In the genomic region with DNA sequence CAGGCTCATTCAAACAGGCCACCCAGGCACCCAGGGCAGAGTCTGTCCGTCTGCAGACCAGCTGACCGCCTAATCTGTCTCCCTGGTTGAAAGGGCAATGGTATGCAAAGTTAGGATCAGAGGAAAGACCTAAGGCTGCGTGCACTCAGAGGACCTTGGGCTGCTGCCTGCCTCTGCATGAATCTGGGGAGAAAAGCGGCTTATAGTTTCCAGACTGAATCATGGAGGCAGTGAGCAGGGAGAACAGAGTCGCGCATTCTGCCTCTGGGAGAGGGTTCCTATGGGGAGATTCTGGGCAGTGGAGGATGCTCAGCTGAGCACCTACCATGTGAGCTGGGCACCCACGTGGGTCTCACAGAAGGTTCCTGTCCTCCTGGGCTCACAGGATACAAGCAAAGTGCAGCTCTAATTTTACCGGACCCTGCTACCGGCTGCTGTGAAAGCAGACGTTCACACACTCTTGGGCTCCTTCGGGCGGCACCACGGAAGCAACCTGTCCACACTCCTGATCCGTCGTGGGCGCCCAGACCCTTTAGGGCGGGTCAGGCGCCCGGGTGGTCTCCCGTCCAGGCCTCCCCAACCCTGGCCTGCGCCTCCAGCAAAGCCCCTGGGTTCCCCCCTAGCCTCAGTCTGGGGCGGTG, we compare ENCODE assay signal across 8 cellular contexts. TPM values are rescaled to one million over a fixed set of nuclear protein-coding genes. Genes with fewer than 3 reads are reported as not detected.
DNase-seq lines count a peak whose midpoint lies in the region; ATAC-seq and TF ChIP-seq lines count a peak whose summit lies in the region.

No MANE protein-coding gene starts in this region.

- no peak for TF ChIP-seq CTCF in BE2C (IDR thresholded peaks at IDR 0.05; ENCODE audit: low read depth, low read length)
- no peak for TF ChIP-seq CTCF in dorsolateral prefrontal cortex (IDR thresholded peaks at IDR 0.05 in 54 of 56, conservative IDR thresholded peaks at IDR 0.05 in 2 of 56; ENCODE audit: low read depth in 1 of 56, partially characterized antibody in 56 of 56)
- no peak for TF ChIP-seq CTCF in thoracic aorta (IDR thresholded peaks at IDR 0.05)

- H3K27me3 ChIP-seq in BE2C (no peaks in the 10 kb centered on the region), dorsolateral prefrontal cortex (no peaks in the 10 kb centered on the region), mesenchymal stem cell (ENCODE audit: control insufficient read depth in 1 of 2, insufficient read depth in 1 of 2, low read length in 2 of 2) (no peaks in the 10 kb centered on the region), thoracic aorta (replicated peaks; ENCODE audit: insufficient read depth) (no peaks in the 10 kb centered on the region)

- H3K36me3 ChIP-seq in BE2C = peaks cover 37% of the 10 kb centered on the region
- no peaks in the 10 kb centered on the region for H3K36me3 ChIP-seq in mesenchymal stem cell (ENCODE audit: control insufficient read depth in 1 of 2, insufficient read depth in 2 of 2, low read depth in 1 of 2, low read length in 2 of 2)
- no peaks in the 10 kb centered on the region for H3K36me3 ChIP-seq in thoracic aorta

- peak overlapping the region; percentile 27 for H4K8ac ChIP-seq in mesenchymal stem cell (ENCODE audit: low read length)

- H3K4me3 ChIP-seq in BE2C (ENCODE audit: low read depth, low read length) (peak overlapping the region; percentile 91), dorsolateral prefrontal cortex (peak overlapping the region; percentile 60 to 97 (median 90)), mesenchymal stem cell (ENCODE audit: insufficient read depth in 1 of 2, low read depth in 1 of 2, low read length in 2 of 2) (peak overlapping the region; percentile 77 to 86), thoracic aorta (peak overlapping the region; percentile 98)

- H3K23ac ChIP-seq in mesenchymal stem cell (ENCODE audit: low read length in 2 of 2) = peak overlapping the region in 1 of 2 experiments; percentile 90

- 29% methylated on average over 17 of the region's 22 CpGs for WGBS in mesenchymal stem cell

- no peak overlapping the region for H2BK15ac ChIP-seq in mesenchymal stem cell (ENCODE audit: low read depth, poor library complexity, severe bottlenecking)

- H3K27ac ChIP-seq in dorsolateral prefrontal cortex (peak overlapping the region; percentile 29 to 94 (median 84)), mesenchymal stem cell (ENCODE audit: low read length, poor library complexity, severe bottlenecking) (no peak overlapping the region), thoracic aorta (no peak overlapping the region)

- H3K14ac ChIP-seq in mesenchymal stem cell (ENCODE audit: low read length in 2 of 2) = peak overlapping the region in 1 of 2 experiments; percentile 92

- H2BK120ac ChIP-seq in mesenchymal stem cell (ENCODE audit: low read depth, low read length) = no peak overlapping the region

- H3K9me3 ChIP-seq in BE2C (no peaks in the 10 kb centered on the region), mesenchymal stem cell (ENCODE audit: control insufficient read depth, low read length) (no peaks in the 10 kb centered on the region), thoracic aorta (no peaks in the 10 kb centered on the region)

- H3K9ac ChIP-seq in mesenchymal stem cell (ENCODE audit: low read length) = peak overlapping the region; percentile 82

- peak overlapping the region; percentile 23 to 98 for H3K18ac ChIP-seq in mesenchymal stem cell (ENCODE audit: low read depth in 1 of 2, low read length in 2 of 2)

- H3K4me2 ChIP-seq in mesenchymal stem cell (ENCODE audit: low read length, poor library complexity, severe bottlenecking) = peak overlapping the region; percentile 100

- no peak overlapping the region for H2AK5ac ChIP-seq in mesenchymal stem cell (ENCODE audit: low read length, severe bottlenecking)

- peak overlapping the region in 1 of 2 experiments; percentile 89 for H2BK12ac ChIP-seq in mesenchymal stem cell (ENCODE audit: low read length in 2 of 2)

- ATAC-seq in GM18909 (IDR thresholded peaks at IDR 0.05; ENCODE audit: poor library complexity, unreplicated experiment) (peak; percentile 29), HG03108 (IDR thresholded peaks at IDR 0.05; ENCODE audit: unreplicated experiment) (peak; percentile 17), SK-N-SH treated with all-trans-retinoic acid at 6 μM for 48 hours (peak; percentile 50), thoracic aorta (ENCODE audit: insufficient number of reproducible peaks, low FRiP score, low read depth) (no peak)

- H3K4ac ChIP-seq in mesenchymal stem cell (ENCODE audit: low read depth in 1 of 2, low read length in 2 of 2) = peak overlapping the region in 1 of 2 experiments; percentile 90

- no peak overlapping the region for H2BK5ac ChIP-seq in mesenchymal stem cell (ENCODE audit: low read depth, low read length, poor library complexity, severe bottlenecking)

- intact Hi-C loops in dorsolateral prefrontal cortex (cut with DNase I) = loop anchor here in 1 of 2 donors (5.0 kb wide), 1 partner anchor 34 kb away; no protein-coding TSS in a partner anchor

- no peak overlapping the region for H4K91ac ChIP-seq in mesenchymal stem cell (ENCODE audit: low read length)

- peak overlapping the region; percentile 89 for H2AFZ ChIP-seq in mesenchymal stem cell (ENCODE audit: low read depth, low read length)

- peaks cover 5% of the 10 kb centered on the region for H3K79me1 ChIP-seq in mesenchymal stem cell (replicated peaks; ENCODE audit: low read length, poor library complexity, severe bottlenecking)

- peak; percentile 58 for DNase-seq in BE2C
- DNase-seq in dorsolateral prefrontal cortex = peak; percentile 40 to 86 (median 74)
- DNase-seq in mesenchymal stem cell = peak; percentile 46
- no peak for DNase-seq in thoracic aorta (ENCODE audit: low spot score)
- DNase-seq in NK-92 treated with Interleukin-12 subunit alpha and Interleukin-12 subunit beta, amount 100 ng/mL, for 24 hours (lab: John Stamatoyannopoulos, UW) = no peak

- peaks cover 14% of the 10 kb centered on the region for H3K4me1 ChIP-seq in BE2C
- H3K4me1 ChIP-seq in mesenchymal stem cell (ENCODE audit: control insufficient read depth, insufficient read depth, low read depth, low read length) = peaks cover 17% of the 10 kb centered on the region
- peaks cover 8 to 28% of the 10 kb centered on the region in 2 donors for H3K4me1 ChIP-seq in thoracic aorta (ENCODE audit: control insufficient read depth in 1 of 2, low read depth in 2 of 2)

TF ChIP-seq in SK-N-SH treated with all-trans-retinoic acid at 6 μM for 48 hours, 23 proteins besides CTCF, POLR2A, EP300 and RAD21 (continues in another document):
- TF ChIP-seq OSR1 (CRISPR knock-in tag; IDR thresholded peaks at IDR 0.05) (no peak), ZFP30 (CRISPR knock-in tag; IDR thresholded peaks at IDR 0.05) (no peak), ZNF8 (CRISPR knock-in tag; IDR thresholded peaks at IDR 0.05) (no peak), ZNF565 (CRISPR knock-in tag; conservative IDR thresholded peaks at IDR 0.05; ENCODE audit: low read depth) (no peak), ARNTL (CRISPR knock-in tag; IDR thresholded peaks at IDR 0.05; ENCODE audit: borderline replicate concordance, low read depth) (no peak), ESRRG (CRISPR knock-in tag; IDR thresholded peaks at IDR 0.05) (no peak)
- TF ChIP-seq, protein P1, sequence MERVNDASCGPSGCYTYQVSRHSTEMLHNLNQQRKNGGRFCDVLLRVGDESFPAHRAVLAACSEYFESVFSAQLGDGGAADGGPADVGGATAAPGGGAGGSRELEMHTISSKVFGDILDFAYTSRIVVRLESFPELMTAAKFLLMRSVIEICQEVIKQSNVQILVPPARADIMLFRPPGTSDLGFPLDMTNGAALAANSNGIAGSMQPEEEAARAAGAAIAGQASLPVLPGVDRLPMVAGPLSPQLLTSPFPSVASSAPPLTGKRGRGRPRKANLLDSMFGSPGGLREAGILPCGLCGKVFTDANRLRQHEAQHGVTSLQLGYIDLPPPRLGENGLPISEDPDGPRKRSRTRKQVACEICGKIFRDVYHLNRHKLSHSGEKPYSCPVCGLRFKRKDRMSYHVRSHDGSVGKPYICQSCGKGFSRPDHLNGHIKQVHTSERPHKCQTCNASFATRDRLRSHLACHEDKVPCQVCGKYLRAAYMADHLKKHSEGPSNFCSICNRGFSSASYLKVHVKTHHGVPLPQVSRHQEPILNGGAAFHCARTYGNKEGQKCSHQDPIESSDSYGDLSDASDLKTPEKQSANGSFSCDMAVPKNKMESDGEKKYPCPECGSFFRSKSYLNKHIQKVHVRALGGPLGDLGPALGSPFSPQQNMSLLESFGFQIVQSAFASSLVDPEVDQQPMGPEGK (CRISPR knock-in tag; IDR thresholded peaks at IDR 0.05; ENCODE audit: borderline replicate concordance) = no peak
- TF ChIP-seq, protein P2, sequence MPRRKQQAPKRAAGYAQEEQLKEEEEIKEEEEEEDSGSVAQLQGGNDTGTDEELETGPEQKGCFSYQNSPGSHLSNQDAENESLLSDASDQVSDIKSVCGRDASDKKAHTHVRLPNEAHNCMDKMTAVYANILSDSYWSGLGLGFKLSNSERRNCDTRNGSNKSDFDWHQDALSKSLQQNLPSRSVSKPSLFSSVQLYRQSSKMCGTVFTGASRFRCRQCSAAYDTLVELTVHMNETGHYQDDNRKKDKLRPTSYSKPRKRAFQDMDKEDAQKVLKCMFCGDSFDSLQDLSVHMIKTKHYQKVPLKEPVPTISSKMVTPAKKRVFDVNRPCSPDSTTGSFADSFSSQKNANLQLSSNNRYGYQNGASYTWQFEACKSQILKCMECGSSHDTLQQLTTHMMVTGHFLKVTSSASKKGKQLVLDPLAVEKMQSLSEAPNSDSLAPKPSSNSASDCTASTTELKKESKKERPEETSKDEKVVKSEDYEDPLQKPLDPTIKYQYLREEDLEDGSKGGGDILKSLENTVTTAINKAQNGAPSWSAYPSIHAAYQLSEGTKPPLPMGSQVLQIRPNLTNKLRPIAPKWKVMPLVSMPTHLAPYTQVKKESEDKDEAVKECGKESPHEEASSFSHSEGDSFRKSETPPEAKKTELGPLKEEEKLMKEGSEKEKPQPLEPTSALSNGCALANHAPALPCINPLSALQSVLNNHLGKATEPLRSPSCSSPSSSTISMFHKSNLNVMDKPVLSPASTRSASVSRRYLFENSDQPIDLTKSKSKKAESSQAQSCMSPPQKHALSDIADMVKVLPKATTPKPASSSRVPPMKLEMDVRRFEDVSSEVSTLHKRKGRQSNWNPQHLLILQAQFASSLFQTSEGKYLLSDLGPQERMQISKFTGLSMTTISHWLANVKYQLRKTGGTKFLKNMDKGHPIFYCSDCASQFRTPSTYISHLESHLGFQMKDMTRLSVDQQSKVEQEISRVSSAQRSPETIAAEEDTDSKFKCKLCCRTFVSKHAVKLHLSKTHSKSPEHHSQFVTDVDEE (CRISPR knock-in tag; IDR thresholded peaks at IDR 0.05) = no peak

RNA-seq across cellular contexts. Expression of a gene that starts 0.8 kb away (rescaled TPM):
- polyA plus RNA-seq in BE2C (2012; ENCODE audit: insufficient read depth, insufficient read length, low read depth) = 107 TPM
- total RNA-seq in dorsolateral prefrontal cortex (100 to 1,000 TPM in 1 of 120 experiments, 10 to 100 TPM in 119; 33.4 to 110 (median 54.7) TPM), thoracic aorta (10 to 100 TPM in 1 of 2 donors, 1 to 10 TPM in 1; 8.8 to 13.1 TPM)
- polyA plus RNA-seq in mesenchymal stem cell (2013, experiment 1 of 2) = 69.1 TPM
- polyA plus RNA-seq in mesenchymal stem cell (2013, experiment 2 of 2) = 62.0 TPM

RNA-seq across cellular contexts. Expression of a gene that starts 51.6 kb away (rescaled TPM):
- polyA plus RNA-seq in BE2C (2012; ENCODE audit: insufficient read depth, insufficient read length, low read depth) = 1,839 TPM
- 1,000 to 10,000 TPM in 109 of 120 experiments, 100 to 1,000 TPM in 11; 835 to 2,453 (median 1,204) TPM for total RNA-seq in dorsolateral prefrontal cortex
- polyA plus RNA-seq in mesenchymal stem cell (2013, experiment 1 of 2) = 1,267 TPM
- polyA plus RNA-seq in mesenchymal stem cell (2013, experiment 2 of 2) = 1,268 TPM
- total RNA-seq in thoracic aorta = 1,000 to 10,000 TPM; 1,069 to 1,422 TPM

Comparison
In these comparisons a context has a peak if more than half of its experiments do, and no peak if none do; other contexts are left out.
1. DNase-seq: peak in BE2C (single experiment), dorsolateral prefrontal cortex (10 of 10) and mesenchymal stem cell (single experiment); none in thoracic aorta (single experiment) and NK-92 treated with Interleukin-12 subunit alpha and Interleukin-12 subunit beta, amount 100 ng/mL, for 24 hours (single experiment).
2. H3K27ac ChIP-seq: peak in dorsolateral prefrontal cortex (59 of 59); none in mesenchymal stem cell (single experiment) and thoracic aorta (0 of 2).
3. Peak in every context shown above with its lines, with median percentiles within 50 percentile points of each other: H3K4me3 ChIP-seq.